In the genomic region with DNA sequence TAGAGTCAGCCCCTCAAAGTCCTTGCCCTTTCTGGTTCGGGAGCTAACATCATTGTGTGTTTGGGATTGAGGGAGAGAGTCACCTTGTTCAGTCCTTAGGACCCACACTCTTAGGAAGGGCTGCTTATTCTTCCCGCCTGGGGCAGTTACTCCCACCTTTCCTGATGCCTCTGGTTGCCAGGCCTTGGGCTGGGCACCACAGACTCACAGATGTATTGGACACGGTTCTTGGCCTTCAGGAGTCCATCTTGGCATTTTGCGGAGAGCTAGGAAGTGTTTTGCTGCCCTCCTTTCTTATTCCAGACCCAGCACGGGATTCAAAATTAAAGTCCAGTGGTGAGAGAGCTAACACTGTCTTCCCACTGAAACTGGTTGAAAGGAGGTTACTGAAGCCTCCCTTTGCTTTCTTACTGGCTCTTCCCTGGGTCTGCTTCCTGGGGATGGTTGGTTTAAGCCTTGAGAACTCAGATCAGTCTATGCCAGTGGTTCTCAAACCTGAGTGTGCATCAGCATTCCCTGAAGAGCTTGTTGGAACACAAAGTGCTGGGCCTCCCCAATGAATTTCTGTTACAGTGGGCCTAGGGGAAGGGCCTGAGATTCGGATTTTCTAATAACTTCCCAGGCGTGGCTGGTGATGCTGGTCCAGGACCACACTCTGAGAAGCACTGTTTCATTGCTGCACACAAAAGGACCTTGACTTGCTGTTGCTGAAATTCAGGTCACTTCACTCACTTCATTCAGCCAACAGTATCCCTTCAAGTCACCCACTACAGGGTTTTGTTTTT, we compare ENCODE assay signal across 13 cellular contexts. TPM values are rescaled to one million over a fixed set of nuclear protein-coding genes. Genes with fewer than 3 reads are reported as not detected.
A peak's percentile ranks its signal among the peaks of the same experiment; 100 is the strongest.
DNase-seq lines count a peak whose midpoint lies in the region; ATAC-seq and TF ChIP-seq lines count a peak whose summit lies in the region.
"Had no signal": no experiment of that assay in that cellular context is flagged by ENCODE, and none has a peak within 500 bp of the region (broad histone marks: within the 10 kb centered on the region; RNA-seq: fewer than 3 reads in every experiment).

No MANE protein-coding gene starts in this region.

- DNase-seq in activated naive CD4-positive, alpha-beta T cell treated with Interleukin-2 at 50 U/mL for 16 hours, result no peak
- no peak for DNase-seq in activated CD8-positive, alpha-beta T cell treated with anti-CD3 and anti-CD28 coated beads for 36 hours
- no peak for DNase-seq in glomerular visceral epithelial cell (ENCODE audit: extremely low spot score)
- DNase-seq in GOT3 (lab: John Stamatoyannopoulos, UW), result no peak
- no peak for DNase-seq in adrenal gland
- DNase-seq: AML-193; central memory CD4-positive, alpha-beta T cell; GF-D8; left colon; NCI-H524 treated with DMSO at 0.1 percent for 48 hours had no signal

- CTCF ChIA-PET in activated CD8-positive, alpha-beta T cell treated with anti-CD3 and anti-CD28 coated beads for 36 hours (lab: Charles Lee), result interaction anchor here (0.9 to 2.4 kb wide), 2 partner anchors 59 to 61 kb away, joined by 4 to 8 read pairs; no protein-coding TSS in a partner anchor

- ATAC-seq in activated CD8-positive, alpha-beta T cell treated with anti-CD3 and anti-CD28 coated beads for 36 hours, result no peak

- peaks cover 19% of the 10 kb centered on the region for H3K4me1 Mint-ChIP-seq in activated naive CD4-positive, alpha-beta T cell treated with anti-CD3 and anti-CD28 coated beads, Interleukin-2, amount 50 U/mL, for 24 hours
- peaks cover 8% of the 10 kb centered on the region for H3K4me1 Mint-ChIP-seq in activated CD8-positive, alpha-beta T cell treated with anti-CD3 and anti-CD28 coated beads for 36 hours (ENCODE audit: low read depth)

- TF ChIP-seq CTCF in activated CD8-positive, alpha-beta T cell treated with anti-CD3 and anti-CD28 coated beads for 36 hours (IDR thresholded peaks at IDR 0.05), result no peak
- TF ChIP-seq CTCF in adrenal gland (IDR thresholded peaks at IDR 0.05), result no peak

- POLR2A ChIA-PET in activated CD8-positive, alpha-beta T cell treated with anti-CD3 and anti-CD28 coated beads for 36 hours (lab: Charles Lee), result interaction anchor here (1.0 to 1.2 kb wide), 3 partner anchors 10 to 67 kb away, joined by 3 to 4 read pairs (median 3); no protein-coding TSS in a partner anchor

- H3K4me3 ChIP-seq in adrenal gland, result peak overlapping the region in 1 of 4 donors; percentile 75

- no peak for TF ChIP-seq POLR2A in adrenal gland (IDR thresholded peaks at IDR 0.05)

- H3K4me1 ChIP-seq in adrenal gland (replicated peaks in 1 of 2), result peaks cover 7 to 13% of the 10 kb centered on the region in 2 donors

- peak overlapping the region; percentile 79 for H3K4me3 Mint-ChIP-seq in activated naive CD4-positive, alpha-beta T cell treated with anti-CD3 and anti-CD28 coated beads, Interleukin-2, amount 50 U/mL, for 24 hours
- peak overlapping the region; percentile 57 for H3K4me3 Mint-ChIP-seq in activated CD8-positive, alpha-beta T cell treated with anti-CD3 and anti-CD28 coated beads for 36 hours

- H3K27ac ChIP-seq in layer of hippocampus (ENCODE audit: low read depth, low read length) (peak overlapping the region; percentile 14), temporal lobe (ENCODE audit: low read depth, low read length) (peak overlapping the region; percentile 88), adrenal gland (peak overlapping the region in 2 of 5 donors; percentile 79 to 88)

- H3K27me3 Mint-ChIP-seq in activated naive CD4-positive, alpha-beta T cell treated with anti-CD3 and anti-CD28 coated beads, Interleukin-2, amount 50 U/mL, for 24 hours, result peaks cover 2% of the 10 kb centered on the region
- peaks cover 17% of the 10 kb centered on the region for H3K27me3 Mint-ChIP-seq in activated CD8-positive, alpha-beta T cell treated with anti-CD3 and anti-CD28 coated beads for 36 hours

- no peaks in the 10 kb centered on the region for H3K27me3 ChIP-seq in layer of hippocampus (ENCODE audit: control insufficient read depth, insufficient read depth, low read length)
- H3K27me3 ChIP-seq in adrenal gland, result no peaks in the 10 kb centered on the region

- no peaks in the 10 kb centered on the region for H3K9me3 Mint-ChIP-seq in activated naive CD4-positive, alpha-beta T cell treated with anti-CD3 and anti-CD28 coated beads, Interleukin-2, amount 50 U/mL, for 24 hours
- H3K9me3 Mint-ChIP-seq in activated CD8-positive, alpha-beta T cell treated with anti-CD3 and anti-CD28 coated beads for 36 hours, result no peaks in the 10 kb centered on the region

- no peaks in the 10 kb centered on the region for H3K36me3 Mint-ChIP-seq in activated naive CD4-positive, alpha-beta T cell treated with anti-CD3 and anti-CD28 coated beads, Interleukin-2, amount 50 U/mL, for 24 hours
- no peaks in the 10 kb centered on the region for H3K36me3 Mint-ChIP-seq in activated CD8-positive, alpha-beta T cell treated with anti-CD3 and anti-CD28 coated beads for 36 hours (ENCODE audit: low read depth)

- no peaks in the 10 kb centered on the region for H3K36me3 ChIP-seq in adrenal gland (replicated peaks in 1 of 2)

- intact Hi-C loops in activated CD8-positive, alpha-beta T cell treated with anti-CD3 and anti-CD28 coated beads for 36 hours (cut with micrococcal nuclease), result no loop called here
- intact Hi-C loops in adrenal gland (cut with DNase I), result loop anchor here in 1 of 2 donors (10.0 kb wide), 2 partner anchors 49 to 61 kb away; a partner anchor contains a TSS

- no peaks in the 10 kb centered on the region for H3K9me3 ChIP-seq in adrenal gland (replicated peaks in 1 of 3)

- peak overlapping the region; percentile 17 for H3K27ac Mint-ChIP-seq in activated naive CD4-positive, alpha-beta T cell treated with anti-CD3 and anti-CD28 coated beads, Interleukin-2, amount 50 U/mL, for 24 hours
- H3K27ac Mint-ChIP-seq in activated CD8-positive, alpha-beta T cell treated with anti-CD3 and anti-CD28 coated beads for 36 hours, result no peak overlapping the region

- WGBS in adrenal gland, 4 donors, result 61 to 72% (median 70%) methylated on average over 6 to 7 of the region's 7 CpGs

RNA-seq across cellular contexts. Expression of a gene that starts 1.4 kb away (rescaled TPM):
- under 1 TPM; 0.58 to 0.72 TPM for total RNA-seq in activated CD8-positive, alpha-beta T cell treated with anti-CD3 and anti-CD28 coated beads for 36 hours
- total RNA-seq in temporal lobe, result 15.0 TPM
- total RNA-seq in adrenal gland, result 10 to 100 TPM; 15.2 to 35.6 (median 25.1) TPM
- polyA plus RNA-seq in adrenal gland, result 10 to 100 TPM in 2 of 3 donors, 1 to 10 TPM in 1; 7.3 to 13.4 (median 11.7) TPM

RNA-seq across cellular contexts. Expression of a gene that starts 28.4 kb away (rescaled TPM):
- 1 to 10 TPM; 4.1 to 4.4 TPM for total RNA-seq in activated CD8-positive, alpha-beta T cell treated with anti-CD3 and anti-CD28 coated beads for 36 hours
- total RNA-seq in temporal lobe, result 21.9 TPM
- total RNA-seq in adrenal gland, result 1 to 10 TPM; 3.9 to 8.9 (median 6.7) TPM
- polyA plus RNA-seq in adrenal gland, result 1 to 10 TPM; 1.4 to 5.0 (median 3.8) TPM
